2 cellular contexts compared by ENCODE assay signal in the genomic region with DNA sequence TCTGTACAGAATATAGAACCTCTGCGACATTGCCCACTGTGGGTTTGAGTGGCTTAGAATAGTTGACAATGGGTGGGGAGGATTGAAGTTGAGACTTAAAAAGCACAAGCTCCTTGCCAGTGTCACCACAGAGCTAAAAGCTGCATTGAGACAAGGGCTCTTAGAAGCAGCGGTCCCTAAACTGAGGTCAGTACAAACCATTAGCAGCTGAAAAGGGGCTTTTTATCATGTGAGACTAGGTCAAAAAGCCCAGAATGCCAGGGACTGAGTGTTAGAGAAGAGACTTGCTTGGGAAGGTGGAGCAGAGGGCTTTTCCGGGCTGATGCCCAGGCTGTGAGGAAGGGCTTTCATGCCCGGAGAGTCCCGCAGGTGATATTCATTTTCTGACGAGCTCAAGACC.
TF ChIP-seq lines count a peak whose summit lies in the region.

No MANE protein-coding gene starts in this region.

TF ChIP-seq in GM23338, 12 proteins besides CTCF, POLR2A, EP300 and RAD21 (continues in another document):
- TF ChIP-seq, protein P1, sequence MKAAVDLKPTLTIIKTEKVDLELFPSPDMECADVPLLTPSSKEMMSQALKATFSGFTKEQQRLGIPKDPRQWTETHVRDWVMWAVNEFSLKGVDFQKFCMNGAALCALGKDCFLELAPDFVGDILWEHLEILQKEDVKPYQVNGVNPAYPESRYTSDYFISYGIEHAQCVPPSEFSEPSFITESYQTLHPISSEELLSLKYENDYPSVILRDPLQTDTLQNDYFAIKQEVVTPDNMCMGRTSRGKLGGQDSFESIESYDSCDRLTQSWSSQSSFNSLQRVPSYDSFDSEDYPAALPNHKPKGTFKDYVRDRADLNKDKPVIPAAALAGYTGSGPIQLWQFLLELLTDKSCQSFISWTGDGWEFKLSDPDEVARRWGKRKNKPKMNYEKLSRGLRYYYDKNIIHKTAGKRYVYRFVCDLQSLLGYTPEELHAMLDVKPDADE (IDR thresholded peaks at IDR 0.05), result no peak
- TF ChIP-seq NANOG (IDR thresholded peaks at IDR 0.05; ENCODE audit: borderline replicate concordance) (no peak), JUNB (IDR thresholded peaks at IDR 0.05; ENCODE audit: unreplicated experiment) (no peak), ZNF331 (CRISPR knock-in tag; IDR thresholded peaks at IDR 0.05; ENCODE audit: low read depth) (no peak), EZH2 (IDR thresholded peaks at IDR 0.05; ENCODE audit: low read depth, unreplicated experiment) (no peak), POLR2AphosphoS5 (IDR thresholded peaks at IDR 0.05; ENCODE audit: low read depth) (no peak), EZH2phosphoT487 (IDR thresholded peaks at IDR 0.05; ENCODE audit: unreplicated experiment) (no peak), STAT1 (IDR thresholded peaks at IDR 0.05; ENCODE audit: unreplicated experiment) (no peak)
- TF ChIP-seq, protein P2, sequence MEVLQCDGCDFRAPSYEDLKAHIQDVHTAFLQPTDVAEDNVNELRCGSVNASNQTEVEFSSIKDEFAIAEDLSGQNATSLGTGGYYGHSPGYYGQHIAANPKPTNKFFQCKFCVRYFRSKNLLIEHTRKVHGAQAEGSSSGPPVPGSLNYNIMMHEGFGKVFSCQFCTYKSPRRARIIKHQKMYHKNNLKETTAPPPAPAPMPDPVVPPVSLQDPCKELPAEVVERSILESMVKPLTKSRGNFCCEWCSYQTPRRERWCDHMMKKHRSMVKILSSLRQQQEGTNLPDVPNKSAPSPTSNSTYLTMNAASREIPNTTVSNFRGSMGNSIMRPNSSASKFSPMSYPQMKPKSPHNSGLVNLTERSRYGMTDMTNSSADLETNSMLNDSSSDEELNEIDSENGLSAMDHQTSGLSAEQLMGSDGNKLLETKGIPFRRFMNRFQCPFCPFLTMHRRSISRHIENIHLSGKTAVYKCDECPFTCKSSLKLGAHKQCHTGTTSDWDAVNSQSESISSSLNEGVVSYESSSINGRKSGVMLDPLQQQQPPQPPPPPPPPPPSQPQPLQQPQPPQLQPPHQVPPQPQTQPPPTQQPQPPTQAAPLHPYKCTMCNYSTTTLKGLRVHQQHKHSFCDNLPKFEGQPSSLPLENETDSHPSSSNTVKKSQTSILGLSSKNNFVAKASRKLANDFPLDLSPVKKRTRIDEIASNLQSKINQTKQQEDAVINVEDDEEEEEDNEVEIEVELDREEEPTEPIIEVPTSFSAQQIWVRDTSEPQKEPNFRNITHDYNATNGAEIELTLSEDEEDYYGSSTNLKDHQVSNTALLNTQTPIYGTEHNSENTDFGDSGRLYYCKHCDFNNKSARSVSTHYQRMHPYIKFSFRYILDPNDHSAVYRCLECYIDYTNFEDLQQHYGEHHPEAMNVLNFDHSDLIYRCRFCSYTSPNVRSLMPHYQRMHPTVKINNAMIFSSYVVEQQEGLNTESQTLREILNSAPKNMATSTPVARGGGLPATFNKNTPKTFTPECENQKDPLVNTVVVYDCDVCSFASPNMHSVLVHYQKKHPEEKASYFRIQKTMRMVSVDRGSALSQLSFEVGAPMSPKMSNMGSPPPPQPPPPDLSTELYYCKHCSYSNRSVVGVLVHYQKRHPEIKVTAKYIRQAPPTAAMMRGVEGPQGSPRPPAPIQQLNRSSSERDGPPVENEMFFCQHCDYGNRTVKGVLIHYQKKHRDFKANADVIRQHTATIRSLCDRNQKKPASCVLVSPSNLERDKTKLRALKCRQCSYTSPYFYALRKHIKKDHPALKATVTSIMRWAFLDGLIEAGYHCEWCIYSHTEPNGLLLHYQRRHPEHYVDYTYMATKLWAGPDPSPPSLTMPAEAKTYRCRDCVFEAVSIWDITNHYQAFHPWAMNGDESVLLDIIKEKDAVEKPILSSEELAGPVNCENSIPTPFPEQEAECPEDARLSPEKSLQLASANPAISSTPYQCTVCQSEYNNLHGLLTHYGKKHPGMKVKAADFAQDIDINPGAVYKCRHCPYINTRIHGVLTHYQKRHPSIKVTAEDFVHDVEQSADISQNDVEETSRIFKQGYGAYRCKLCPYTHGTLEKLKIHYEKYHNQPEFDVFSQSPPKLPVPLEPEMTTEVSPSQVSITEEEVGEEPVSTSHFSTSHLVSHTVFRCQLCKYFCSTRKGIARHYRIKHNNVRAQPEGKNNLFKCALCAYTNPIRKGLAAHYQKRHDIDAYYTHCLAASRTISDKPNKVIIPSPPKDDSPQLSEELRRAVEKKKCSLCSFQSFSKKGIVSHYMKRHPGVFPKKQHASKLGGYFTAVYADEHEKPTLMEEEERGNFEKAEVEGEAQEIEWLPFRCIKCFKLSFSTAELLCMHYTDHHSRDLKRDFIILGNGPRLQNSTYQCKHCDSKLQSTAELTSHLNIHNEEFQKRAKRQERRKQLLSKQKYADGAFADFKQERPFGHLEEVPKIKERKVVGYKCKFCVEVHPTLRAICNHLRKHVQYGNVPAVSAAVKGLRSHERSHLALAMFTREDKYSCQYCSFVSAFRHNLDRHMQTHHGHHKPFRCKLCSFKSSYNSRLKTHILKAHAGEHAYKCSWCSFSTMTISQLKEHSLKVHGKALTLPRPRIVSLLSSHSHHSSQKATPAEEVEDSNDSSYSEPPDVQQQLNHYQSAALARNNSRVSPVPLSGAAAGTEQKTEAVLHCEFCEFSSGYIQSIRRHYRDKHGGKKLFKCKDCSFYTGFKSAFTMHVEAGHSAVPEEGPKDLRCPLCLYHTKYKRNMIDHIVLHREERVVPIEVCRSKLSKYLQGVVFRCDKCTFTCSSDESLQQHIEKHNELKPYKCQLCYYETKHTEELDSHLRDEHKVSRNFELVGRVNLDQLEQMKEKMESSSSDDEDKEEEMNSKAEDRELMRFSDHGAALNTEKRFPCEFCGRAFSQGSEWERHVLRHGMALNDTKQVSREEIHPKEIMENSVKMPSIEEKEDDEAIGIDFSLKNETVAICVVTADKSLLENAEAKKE (CRISPR knock-in tag; IDR thresholded peaks at IDR 0.05), result no peak
- TF ChIP-seq, protein P3, sequence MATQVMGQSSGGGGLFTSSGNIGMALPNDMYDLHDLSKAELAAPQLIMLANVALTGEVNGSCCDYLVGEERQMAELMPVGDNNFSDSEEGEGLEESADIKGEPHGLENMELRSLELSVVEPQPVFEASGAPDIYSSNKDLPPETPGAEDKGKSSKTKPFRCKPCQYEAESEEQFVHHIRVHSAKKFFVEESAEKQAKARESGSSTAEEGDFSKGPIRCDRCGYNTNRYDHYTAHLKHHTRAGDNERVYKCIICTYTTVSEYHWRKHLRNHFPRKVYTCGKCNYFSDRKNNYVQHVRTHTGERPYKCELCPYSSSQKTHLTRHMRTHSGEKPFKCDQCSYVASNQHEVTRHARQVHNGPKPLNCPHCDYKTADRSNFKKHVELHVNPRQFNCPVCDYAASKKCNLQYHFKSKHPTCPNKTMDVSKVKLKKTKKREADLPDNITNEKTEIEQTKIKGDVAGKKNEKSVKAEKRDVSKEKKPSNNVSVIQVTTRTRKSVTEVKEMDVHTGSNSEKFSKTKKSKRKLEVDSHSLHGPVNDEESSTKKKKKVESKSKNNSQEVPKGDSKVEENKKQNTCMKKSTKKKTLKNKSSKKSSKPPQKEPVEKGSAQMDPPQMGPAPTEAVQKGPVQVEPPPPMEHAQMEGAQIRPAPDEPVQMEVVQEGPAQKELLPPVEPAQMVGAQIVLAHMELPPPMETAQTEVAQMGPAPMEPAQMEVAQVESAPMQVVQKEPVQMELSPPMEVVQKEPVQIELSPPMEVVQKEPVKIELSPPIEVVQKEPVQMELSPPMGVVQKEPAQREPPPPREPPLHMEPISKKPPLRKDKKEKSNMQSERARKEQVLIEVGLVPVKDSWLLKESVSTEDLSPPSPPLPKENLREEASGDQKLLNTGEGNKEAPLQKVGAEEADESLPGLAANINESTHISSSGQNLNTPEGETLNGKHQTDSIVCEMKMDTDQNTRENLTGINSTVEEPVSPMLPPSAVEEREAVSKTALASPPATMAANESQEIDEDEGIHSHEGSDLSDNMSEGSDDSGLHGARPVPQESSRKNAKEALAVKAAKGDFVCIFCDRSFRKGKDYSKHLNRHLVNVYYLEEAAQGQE (IDR thresholded peaks at IDR 0.05; ENCODE audit: unreplicated experiment), result no peak

TF ChIP-seq in H1, 55 proteins besides CTCF, POLR2A, EP300 and RAD21:
- no peak for TF ChIP-seq TAF1 (IDR thresholded peaks at IDR 0.05; ENCODE audit: low read depth, low read length)
- no peak for TF ChIP-seq GTF2F1 (IDR thresholded peaks at IDR 0.05; ENCODE audit: borderline replicate concordance, low read depth, low read length)
- TF ChIP-seq BCL11A (IDR thresholded peaks at IDR 0.05; ENCODE audit: low read depth in 2 of 2, low read length in 2 of 2), result no peak
- TF ChIP-seq NANOG (IDR thresholded peaks at IDR 0.05; ENCODE audit: insufficient read depth, low read depth, low read length, poor library complexity, severe bottlenecking), result no peak
- no peak for TF ChIP-seq HDAC2 (IDR thresholded peaks at IDR 0.05; ENCODE audit: borderline replicate concordance in 1 of 2, low read depth in 2 of 2, low read length in 2 of 2)
